In genomic region chr2:57429821-57430220, GRCh38 we compare ENCODE assay signal across 2 cellular contexts.
TF ChIP-seq lines count a peak whose summit lies in the region.

No MANE protein-coding gene starts in this region.

TF ChIP-seq in GM12878, 131 proteins besides CTCF, POLR2A, EP300 and RAD21 (continued from another document):
- TF ChIP-seq ETV6 (conservative IDR thresholded peaks at IDR 0.05 in 1 of 2, IDR thresholded peaks at IDR 0.05 in 1 of 2; ENCODE audit: borderline replicate concordance in 1 of 2, low read depth in 1 of 2) (0 out of 4 replicates have a peak, but pooled peaks of 1 of the 2 experiments have one; percentile 15), CEBPZ (IDR thresholded peaks at IDR 0.05; ENCODE audit: low read depth, low read length) (no peak), BCL3 (IDR thresholded peaks at IDR 0.05; ENCODE audit: borderline replicate concordance, insufficient read depth, low read depth, low read length, poor library complexity, severe bottlenecking) (no peak), MLLT1 (IDR thresholded peaks at IDR 0.05) (no peak), PML (IDR thresholded peaks at IDR 0.05; ENCODE audit: low read length) (no peak), JUNB (IDR thresholded peaks at IDR 0.05) (peak; percentile 43), SRF (IDR thresholded peaks at IDR 0.05; ENCODE audit: low read depth in 2 of 2, low read length in 2 of 2) (0 out of 4 replicates have a peak, but pooled peaks of 1 of the 2 experiments have one; percentile 45), MEF2A (IDR thresholded peaks at IDR 0.05; ENCODE audit: insufficient read depth, low read depth, low read length) (no peak), RB1 (IDR thresholded peaks at IDR 0.05; ENCODE audit: borderline replicate concordance) (no peak), SMAD5 (IDR thresholded peaks at IDR 0.05; ENCODE audit: low read depth) (no peak), YBX1 (IDR thresholded peaks at IDR 0.05) (no peak), ZSCAN29 (IDR thresholded peaks at IDR 0.05) (no peak), NFIC (IDR thresholded peaks at IDR 0.05; ENCODE audit: low read depth, low read length) (peak; percentile 50; the same call in 1 of the 2 replicates), RUNX3 (IDR thresholded peaks at IDR 0.05; ENCODE audit: low read length) (no peak; the same call in 1 of the 2 replicates), SKIL (IDR thresholded peaks at IDR 0.05; ENCODE audit: low read depth, poor library complexity, severe bottlenecking) (no peak), NR2C1 (IDR thresholded peaks at IDR 0.05) (no peak), ZBED1 (IDR thresholded peaks at IDR 0.05; ENCODE audit: borderline replicate concordance) (0 out of 2 replicates have a peak, but pooled peaks have one; percentile 43), SUPT20H (IDR thresholded peaks at IDR 0.05; ENCODE audit: borderline replicate concordance, control insufficient read depth, low read depth, low read length) (no peak)

TF ChIP-seq in SK-N-SH treated with all-trans-retinoic acid at 6 μM for 48 hours, 23 proteins besides CTCF, POLR2A, EP300 and RAD21 (continued from another document):
- no peak for TF ChIP-seq TSHZ2 (CRISPR knock-in tag; IDR thresholded peaks at IDR 0.05)
TF ChIP-seq in SK-N-SH treated with all-trans-retinoic acid at 6 μM for 48 hours: peak in this region for 0.
